ENCODE assay signal across 8 cellular contexts in the genomic region with DNA sequence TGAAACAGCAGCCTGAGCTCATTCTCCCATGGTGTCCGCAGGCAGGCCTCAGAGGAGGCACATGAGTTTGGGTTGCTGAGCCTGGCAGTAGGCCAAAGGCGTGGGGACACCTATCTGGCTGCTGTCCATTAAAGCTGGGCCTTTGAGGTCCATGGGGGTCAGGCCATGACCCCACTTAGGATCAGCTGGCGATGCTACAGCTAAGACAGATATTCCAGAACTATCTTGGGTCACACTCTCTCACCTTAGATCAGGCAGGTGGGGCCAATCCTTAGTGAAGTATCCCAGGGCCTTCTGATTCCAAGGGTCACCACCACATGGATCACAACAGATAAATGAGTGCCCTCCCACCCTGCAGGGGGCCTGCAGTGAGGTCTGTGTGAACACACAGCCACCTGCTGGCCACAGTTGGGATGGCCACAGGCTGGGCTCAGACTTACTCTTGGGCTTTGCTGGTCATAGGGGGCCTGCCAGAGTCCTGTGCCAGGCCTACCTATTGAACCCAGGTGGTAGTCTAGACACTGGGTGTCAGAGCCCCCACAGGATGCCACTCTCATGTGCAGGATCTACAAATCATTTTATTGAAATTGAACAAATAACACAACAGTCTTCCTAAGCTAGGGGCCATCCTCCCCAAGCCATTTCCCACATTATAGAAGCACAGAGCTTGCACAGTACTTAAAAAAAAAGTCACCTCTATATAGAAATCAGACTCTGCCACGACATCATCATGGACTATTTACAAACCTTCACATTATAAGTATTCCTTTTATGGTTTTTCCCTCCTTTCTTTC. TPM values are rescaled to one million over a fixed set of nuclear protein-coding genes. Genes with fewer than 3 reads are reported as not detected.
DNase-seq lines count a peak whose midpoint lies in the region; ATAC-seq lines count a peak whose summit lies in the region.

No MANE protein-coding gene starts in this region.

- ATAC-seq in naive B cell (ENCODE audit: low read depth in 2 of 2), result peak in 1 of 2 donors; percentile 10
- ATAC-seq in GM19395 (IDR thresholded peaks at IDR 0.05; ENCODE audit: unreplicated experiment), result no peak

- DNase-seq in ACHN (peak; percentile 72), GM19240 (ENCODE audit: insufficient read length, low spot score) (peak; percentile 43), NOMO-1 treated with DMSO at 0.1 percent for 48 hours (lab: John Stamatoyannopoulos, UW; ENCODE audit: unreplicated experiment) (peak; percentile 35), activated T-cell treated with anti-CD3 and anti-CD28 coated beads for 24 hours (ENCODE audit: low read depth) (peak; percentile 39), epidermal melanocyte (ENCODE audit: insufficient read length, low spot score) (peak; percentile 81), naive B cell (peak; percentile 60)

- no peaks in the 10 kb centered on the region for H3K27me3 Mint-ChIP-seq in naive B cell

- peak overlapping the region; percentile 85 for H3K27ac ChIP-seq in temporal lobe (ENCODE audit: low read depth, low read length)

- H3K36me3 Mint-ChIP-seq in naive B cell, result no peaks in the 10 kb centered on the region

- H3K9me3 Mint-ChIP-seq in naive B cell, result no peaks in the 10 kb centered on the region

- peak overlapping the region in 3 of 8 donors; percentile 29 to 89 (median 50) for H3K4me3 Mint-ChIP-seq in naive B cell

- in situ Hi-C loops in ACHN (cut with HindIII; ENCODE audit: low pct_ligation_motif_present, low pct_unique_long_range_greater_than_20kb, low sequenced_read_pairs), result no loop called here

- peaks cover 25 to 52% (median 46%) of the 10 kb centered on the region in 3 donors for H3K4me1 Mint-ChIP-seq in naive B cell

- peak overlapping the region in 3 of 6 donors; percentile 39 to 78 (median 72) for H3K27ac Mint-ChIP-seq in naive B cell

RNA-seq across cellular contexts. Expression of gene HYAL2, which starts 2.0 kb away (rescaled TPM):
- polyA plus RNA-seq in naive B cell (ENCODE audit: low read depth in 6 of 6), result 1 to 10 TPM in 4 of 6 donors, under 1 TPM in 1, not detected in 1; 0.59 to 5.9 (median 3.4) TPM
- total RNA-seq in temporal lobe, result 24.3 TPM

RNA-seq across cellular contexts. Expression of gene TUSC2, which starts 3.5 kb away (rescaled TPM):
- 10 to 100 TPM; 39.2 to 60.2 (median 46.3) TPM for polyA plus RNA-seq in naive B cell (ENCODE audit: low read depth in 6 of 6)
- 16.5 TPM for total RNA-seq in temporal lobe

RNA-seq across cellular contexts. Expression of gene RASSF1, which starts 16.1 kb away (rescaled TPM):
- 100 to 1,000 TPM in 2 of 6 donors, 10 to 100 TPM in 4; 71.9 to 147 (median 89.9) TPM for polyA plus RNA-seq in naive B cell (ENCODE audit: low read depth in 6 of 6)
- 10.1 TPM for total RNA-seq in temporal lobe

RNA-seq across cellular contexts. Expression of gene ZMYND10, which starts 21.0 kb away (rescaled TPM):
- under 1 TPM in 1 of 6 donors, not detected in 5; 0.53 TPM for polyA plus RNA-seq in naive B cell (ENCODE audit: low read depth in 6 of 6)
- 5.9 TPM for total RNA-seq in temporal lobe

RNA-seq across cellular contexts. Expression of gene HYAL1, which starts 21.2 kb away (rescaled TPM):
- polyA plus RNA-seq in naive B cell (ENCODE audit: low read depth in 6 of 6), result under 1 TPM in 3 of 6 donors, not detected in 3; 0.12 to 0.32 (median 0.15) TPM
- total RNA-seq in temporal lobe, result 0.49 TPM
